In the genomic region with DNA sequence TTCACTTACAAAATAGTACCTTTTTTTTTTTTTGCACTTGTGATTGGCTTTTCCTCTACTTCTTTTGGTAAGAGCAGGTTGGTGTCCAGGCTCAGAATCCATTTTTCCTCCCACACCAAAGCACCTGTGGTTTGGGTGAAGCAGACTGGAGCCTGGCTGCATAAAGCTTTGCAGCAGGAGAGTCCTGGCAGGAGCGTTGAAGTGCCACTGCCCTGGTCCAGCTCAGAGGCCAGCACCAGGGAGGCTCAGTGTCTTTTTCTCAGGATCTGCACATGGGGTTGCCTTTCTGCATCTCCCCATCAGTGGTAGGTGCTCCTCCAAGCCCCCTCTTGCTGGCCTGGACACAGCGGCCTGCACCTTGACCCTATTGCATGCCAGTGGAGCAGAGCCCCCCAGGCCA, we compare ENCODE assay signal across 12 cellular contexts. TPM values are rescaled to one million over a fixed set of nuclear protein-coding genes. Genes with fewer than 3 reads are reported as not detected.
"Had no signal": no experiment of that assay in that cellular context is flagged by ENCODE, and none has a peak within 500 bp of the region (broad histone marks: within the 10 kb centered on the region; RNA-seq: fewer than 3 reads in every experiment).

No MANE protein-coding gene starts in this region.

RNA-seq across cellular contexts. Expression of a gene that starts 1.7 kb away (rescaled TPM):
- total RNA-seq: stomach, subcutaneous adipose tissue, suprapubic skin, temporal lobe, thoracic aorta, tibial nerve, transverse colon, upper lobe of left lung, ureter, urinary bladder, uterus, vagina had no signal
